ENCODE assay signal across 8 cellular contexts in genomic region chr9:136400038-136400834, GRCh38. TPM values are rescaled to one million over a fixed set of nuclear protein-coding genes. Genes with fewer than 3 reads are reported as not detected.
DNase-seq lines count a peak whose midpoint lies in the region; ATAC-seq and TF ChIP-seq lines count a peak whose summit lies in the region.

TSS of gene SNAPC4 (minus strand) at chr9:136400170. CDS start at chr9:136398428, 1,742 bp downstream.

- H3K27me3 ChIP-seq in right atrium auricular region (no peaks in the 10 kb centered on the region), prostate gland (replicated peaks; ENCODE audit: insufficient read depth) (no peaks in the 10 kb centered on the region)

- H3K27ac ChIP-seq in right atrium auricular region = peak within 1 kb of the TSS; percentile 38 to 62
- peak within 1 kb of the TSS in 1 of 2 donors; percentile 57 for H3K27ac ChIP-seq in prostate gland
- H3K27ac ChIP-seq in urinary bladder (ENCODE audit: low read depth) = no peak within 1 kb of the TSS

- H3K4me3 ChIP-seq in right atrium auricular region (peak within 1 kb of the TSS; percentile 91 to 98), prostate gland (peak within 1 kb of the TSS; percentile 71 to 95), urinary bladder (ENCODE audit: low read depth, low read length) (peak within 1 kb of the TSS; percentile 95)

- peaks cover 20% of the 10 kb centered on the region for H3K36me3 ChIP-seq in right atrium auricular region
- peaks cover 0 to 5% of the 10 kb centered on the region in 2 donors for H3K36me3 ChIP-seq in prostate gland
- H3K36me3 ChIP-seq in urinary bladder (ENCODE audit: insufficient read depth) = no peaks in the 10 kb centered on the region

- peak; percentile 73 for ATAC-seq in HG02588 (IDR thresholded peaks at IDR 0.05; ENCODE audit: unreplicated experiment)

- POLR2A ChIA-PET in GM10248 (lab: Yijun Ruan, JAX) = no interaction called here

- H3K4me1 ChIP-seq in right atrium auricular region = peaks cover 0 to 21% of the 10 kb centered on the region in 2 donors
- peaks cover 12% of the 10 kb centered on the region for H3K4me1 ChIP-seq in prostate gland (replicated peaks)
- no peaks in the 10 kb centered on the region for H3K4me1 ChIP-seq in urinary bladder (ENCODE audit: insufficient read depth)

- TF ChIP-seq POLR2A in prostate gland (IDR thresholded peaks at IDR 0.05) = peak; percentile 45

- CTCF ChIA-PET in GM10248 (lab: Yijun Ruan, JAX) = interaction anchor here (0.8 to 3.6 kb wide), 10 partner anchors 9 to 520 kb away, joined by 3 to 23 read pairs (median 4); partner anchors contain the start of gene DNLZ

- DNase-seq in GM10248 (ENCODE audit: extremely low spot score) = peak; percentile 97
- DNase-seq in NCI-H128 (lab: John Stamatoyannopoulos, UW; ENCODE audit: unreplicated experiment) = peak; percentile 67
- peak; percentile 74 to 90 (median 78) for DNase-seq in T-helper 1 cell
- DNase-seq in amniotic epithelial cell (ENCODE audit: low read depth) = peak; percentile 66
- DNase-seq in right atrium auricular region (ENCODE audit: low spot score) = peak; percentile 76
- DNase-seq in prostate gland (ENCODE audit: low spot score) = peak; percentile 73

- 7% methylated on average over 55 of the region's 71 CpGs for WGBS in prostate gland
- 6% methylated on average over 71 of the region's 71 CpGs for WGBS in urinary bladder

- peak; percentile 94 for TF ChIP-seq CTCF in GM10248 (IDR thresholded peaks at IDR 0.05; ENCODE audit: control extremely low read depth, extremely low read depth, low read depth, missing control alignments)
- peak; percentile 93 to 99 for TF ChIP-seq CTCF in right atrium auricular region (IDR thresholded peaks at IDR 0.05)
- peak; percentile 94 to 99 (median 98) for TF ChIP-seq CTCF in prostate gland (IDR thresholded peaks at IDR 0.05)

- H3K9me3 ChIP-seq in right atrium auricular region (no peaks in the 10 kb centered on the region), prostate gland (no peaks in the 10 kb centered on the region)

- intact Hi-C loops in prostate gland (cut with DNase I) = no loop called here

RNA-seq across cellular contexts. Expression of gene SNAPC4, which starts in this region (rescaled TPM):
- total RNA-seq in right atrium auricular region (1 to 10 TPM; 2.5 to 4.4 TPM), prostate gland (10 to 100 TPM in 1 of 2 donors, 1 to 10 TPM in 1; 8.6 to 22.2 TPM), urinary bladder (4.4 TPM)
- polyA plus RNA-seq in urinary bladder = 7.3 TPM
